ENCODE assay signal across 5 cellular contexts in genomic region chr15:32394745-32395144, GRCh38. TPM values are rescaled to one million over a fixed set of nuclear protein-coding genes. Genes with fewer than 3 reads are reported as not detected.
"Had no signal": no experiment of that assay in that cellular context is flagged by ENCODE, and none has a peak within 500 bp of the region (broad histone marks: within the 10 kb centered on the region; RNA-seq: fewer than 3 reads in every experiment).

No MANE protein-coding gene starts in this region.

RNA-seq across cellular contexts. Expression of gene GOLGA8K, which starts 8.3 kb away (rescaled TPM):
- total RNA-seq: OCI-LY7, PC-9, Peyer's patch, Right ventricle myocardium inferior, SJSA1 had no signal
